In the genomic region with DNA sequence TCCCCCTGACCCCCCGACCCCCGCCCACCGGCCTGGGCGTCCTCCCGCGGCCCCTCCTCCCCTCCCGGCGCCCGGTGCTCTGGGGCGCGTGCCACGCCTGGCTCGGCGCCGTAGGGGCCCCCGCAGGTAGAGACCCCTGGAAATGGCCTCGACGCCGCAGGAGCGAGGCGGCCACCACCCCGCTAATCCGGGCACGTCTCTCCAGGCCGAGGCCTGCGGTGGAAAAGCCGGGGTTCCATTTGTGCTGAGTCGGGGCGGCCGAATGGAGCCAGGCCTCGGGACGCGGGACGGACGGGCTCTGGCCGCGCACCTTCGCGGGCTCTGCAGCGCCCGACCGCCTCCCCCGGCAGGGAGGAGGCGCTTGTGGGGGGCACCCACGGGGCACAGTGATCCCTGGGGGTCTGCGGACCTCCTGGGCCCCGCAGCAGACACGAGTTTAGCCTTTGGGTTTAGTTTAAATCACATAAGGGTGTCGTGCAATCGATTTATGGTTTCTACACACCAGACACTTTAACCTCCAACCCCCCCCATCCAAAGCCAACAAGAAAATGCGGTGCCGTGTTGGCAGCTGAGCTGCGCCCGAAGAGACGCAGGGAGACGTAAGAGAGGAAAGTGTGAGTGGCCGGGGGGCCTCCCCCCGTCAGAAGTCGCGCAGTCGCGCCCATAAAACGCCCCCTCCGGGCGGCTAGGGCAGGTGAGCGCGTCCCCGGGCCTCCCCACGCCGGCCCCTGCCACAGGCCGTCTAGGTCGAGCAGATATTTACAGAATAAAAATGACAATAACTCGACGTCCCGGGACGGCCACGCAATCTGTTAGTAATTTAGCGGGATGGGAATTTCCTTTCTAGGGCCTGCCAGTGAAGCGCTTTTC, we compare ENCODE assay signal across 8 cellular contexts. TPM values are rescaled to one million over a fixed set of nuclear protein-coding genes. Genes with fewer than 3 reads are reported as not detected.
DNase-seq lines count a peak whose midpoint lies in the region; ATAC-seq and TF ChIP-seq lines count a peak whose summit lies in the region.

No MANE protein-coding gene starts in this region.

- no peak for TF ChIP-seq CTCF in heart right ventricle (IDR thresholded peaks at IDR 0.05)
- TF ChIP-seq CTCF in sigmoid colon (IDR thresholded peaks at IDR 0.05) = no peak

- H3K27me3 ChIP-seq in heart right ventricle (peaks cover 0 to 68% (median 0%) of the 10 kb centered on the region in 7 donors), sigmoid colon (no peaks in the 10 kb centered on the region)

- H3K36me3 ChIP-seq in ES-I3 (ENCODE audit: insufficient read depth, low read length) = no peaks in the 10 kb centered on the region
- H3K36me3 ChIP-seq in heart right ventricle = no peaks in the 10 kb centered on the region
- H3K36me3 ChIP-seq in sigmoid colon = no peaks in the 10 kb centered on the region

- peak overlapping the region; percentile 63 for H3K9ac ChIP-seq in ES-I3 (ENCODE audit: low read depth, low read length)

- H3K4me3 ChIP-seq in heart right ventricle = peak overlapping the region; percentile 24 to 65 (median 51)
- H3K4me3 ChIP-seq in sigmoid colon = peak overlapping the region; percentile 40 to 82 (median 64)

- no peak for TF ChIP-seq POLR2A in sigmoid colon (IDR thresholded peaks at IDR 0.05)

- H3K4me1 ChIP-seq in ES-I3 (ENCODE audit: insufficient read depth, low read length) (no peaks in the 10 kb centered on the region), heart right ventricle (peaks cover 14 to 52% (median 36%) of the 10 kb centered on the region in 9 donors), sigmoid colon (peaks cover 0 to 46% (median 39%) of the 10 kb centered on the region in 4 donors)

- ATAC-seq in heart right ventricle (peak; percentile 2 to 51 (median 6)), SK-N-SH treated with all-trans-retinoic acid at 6 μM for 48 hours (no peak), GM21381 (IDR thresholded peaks at IDR 0.05; ENCODE audit: unreplicated experiment) (no peak)

- H3K27ac ChIP-seq in heart right ventricle = peak overlapping the region; percentile 90 to 98 (median 94)
- H3K27ac ChIP-seq in sigmoid colon = peak overlapping the region; percentile 95 to 98 (median 96)

- DNase-seq in NCI-H2196 treated with DMSO at 0.1 percent for 48 hours (lab: John Stamatoyannopoulos, UW; ENCODE audit: unreplicated experiment) (peak; percentile 18), heart right ventricle (peak; percentile 47 to 69), sigmoid colon (peak; percentile 88), ureter (ENCODE audit: low spot score) (no peak)
- peak in 3 of 4 experiments; percentile 31 to 51 (median 50) for DNase-seq in activated naive CD4-positive, alpha-beta T cell (lab: John Stamatoyannopoulos, UW)

- TF ChIP-seq EP300 in sigmoid colon (IDR thresholded peaks at IDR 0.05) = no peak

- intact Hi-C loops in heart right ventricle (cut with DNase I) (loop anchor here in 6 of 10 donors (1.0 to 10.0 kb wide), 5 partner anchors 63 to 560 kb away; a partner anchor contains a TSS), sigmoid colon (cut with DNase I) (loop anchor here (5.0 kb wide), 2 partner anchors 113 to 193 kb away; no protein-coding TSS in a partner anchor)

- 1 to 2% methylated on average over 70 to 76 of the region's 79 CpGs for WGBS in heart right ventricle, 2 donors
- WGBS in sigmoid colon, 2 donors = 1% methylated on average over 79 of the region's 79 CpGs

- H3K9me3 ChIP-seq in ES-I3 (ENCODE audit: control insufficient read depth, insufficient read depth, low read length) (no peaks in the 10 kb centered on the region), heart right ventricle (no peaks in the 10 kb centered on the region), sigmoid colon (no peaks in the 10 kb centered on the region)

TF ChIP-seq in SK-N-SH treated with all-trans-retinoic acid at 6 μM for 48 hours, 23 proteins besides CTCF, POLR2A, EP300 and RAD21:
- TF ChIP-seq ZNF8 (CRISPR knock-in tag; IDR thresholded peaks at IDR 0.05) = no peak
- TF ChIP-seq, protein P1, sequence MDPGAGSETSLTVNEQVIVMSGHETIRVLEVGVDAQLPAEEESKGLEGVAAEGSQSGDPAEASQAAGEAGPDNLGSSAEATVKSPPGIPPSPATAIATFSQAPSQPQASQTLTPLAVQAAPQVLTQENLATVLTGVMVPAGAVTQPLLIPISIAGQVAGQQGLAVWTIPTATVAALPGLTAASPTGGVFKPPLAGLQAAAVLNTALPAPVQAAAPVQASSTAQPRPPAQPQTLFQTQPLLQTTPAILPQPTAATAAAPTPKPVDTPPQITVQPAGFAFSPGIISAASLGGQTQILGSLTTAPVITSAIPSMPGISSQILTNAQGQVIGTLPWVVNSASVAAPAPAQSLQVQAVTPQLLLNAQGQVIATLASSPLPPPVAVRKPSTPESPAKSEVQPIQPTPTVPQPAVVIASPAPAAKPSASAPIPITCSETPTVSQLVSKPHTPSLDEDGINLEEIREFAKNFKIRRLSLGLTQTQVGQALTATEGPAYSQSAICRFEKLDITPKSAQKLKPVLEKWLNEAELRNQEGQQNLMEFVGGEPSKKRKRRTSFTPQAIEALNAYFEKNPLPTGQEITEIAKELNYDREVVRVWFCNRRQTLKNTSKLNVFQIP (CRISPR knock-in tag; IDR thresholded peaks at IDR 0.05; ENCODE audit: borderline replicate concordance, low read depth) = no peak
- TF ChIP-seq ZC3H10 (CRISPR knock-in tag; IDR thresholded peaks at IDR 0.05) = no peak
- TF ChIP-seq, protein P2, sequence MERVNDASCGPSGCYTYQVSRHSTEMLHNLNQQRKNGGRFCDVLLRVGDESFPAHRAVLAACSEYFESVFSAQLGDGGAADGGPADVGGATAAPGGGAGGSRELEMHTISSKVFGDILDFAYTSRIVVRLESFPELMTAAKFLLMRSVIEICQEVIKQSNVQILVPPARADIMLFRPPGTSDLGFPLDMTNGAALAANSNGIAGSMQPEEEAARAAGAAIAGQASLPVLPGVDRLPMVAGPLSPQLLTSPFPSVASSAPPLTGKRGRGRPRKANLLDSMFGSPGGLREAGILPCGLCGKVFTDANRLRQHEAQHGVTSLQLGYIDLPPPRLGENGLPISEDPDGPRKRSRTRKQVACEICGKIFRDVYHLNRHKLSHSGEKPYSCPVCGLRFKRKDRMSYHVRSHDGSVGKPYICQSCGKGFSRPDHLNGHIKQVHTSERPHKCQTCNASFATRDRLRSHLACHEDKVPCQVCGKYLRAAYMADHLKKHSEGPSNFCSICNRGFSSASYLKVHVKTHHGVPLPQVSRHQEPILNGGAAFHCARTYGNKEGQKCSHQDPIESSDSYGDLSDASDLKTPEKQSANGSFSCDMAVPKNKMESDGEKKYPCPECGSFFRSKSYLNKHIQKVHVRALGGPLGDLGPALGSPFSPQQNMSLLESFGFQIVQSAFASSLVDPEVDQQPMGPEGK (CRISPR knock-in tag; IDR thresholded peaks at IDR 0.05; ENCODE audit: borderline replicate concordance) = no peak
- no peak for TF ChIP-seq RARB (CRISPR knock-in tag; IDR thresholded peaks at IDR 0.05)

RNA-seq across cellular contexts. Expression of a gene that starts 1.1 kb away (rescaled TPM):
- 10 to 100 TPM; 14.0 to 23.8 (median 19.0) TPM for total RNA-seq in heart right ventricle
- polyA plus RNA-seq in heart right ventricle = 10 to 100 TPM in 1 of 2 donors, 1 to 10 TPM in 1; 6.3 to 12.0 TPM
- total RNA-seq in sigmoid colon = 10 to 100 TPM in 3 of 4 donors, 1 to 10 TPM in 1; 7.3 to 13.8 (median 11.1) TPM
- 10 to 100 TPM in 1 of 3 donors, 1 to 10 TPM in 2; 1.6 to 12.4 (median 2.4) TPM for polyA plus RNA-seq in sigmoid colon
- 13.8 TPM for total RNA-seq in ureter

Comparison
In these comparisons a context has a peak if more than half of its experiments do, and no peak if none do; other contexts are left out.
1. ATAC-seq: peak in heart right ventricle (8 of 8); none in SK-N-SH treated with all-trans-retinoic acid at 6 μM for 48 hours (single experiment) and GM21381 (single experiment).